Comparison of ENCODE assay signal across 8 cellular contexts in genomic region chr15:91852741-91853500, GRCh38. TPM values are rescaled to one million over a fixed set of nuclear protein-coding genes. Genes with fewer than 3 reads are reported as not detected.
A peak's percentile ranks its signal among the peaks of the same experiment; 100 is the strongest.
DNase-seq lines count a peak whose midpoint lies in the region; TF ChIP-seq lines count a peak whose summit lies in the region.

No MANE protein-coding gene starts in this region.

- H3K27me3 ChIP-seq in H9 (ENCODE audit: insufficient read depth, low read length): no peaks in the 10 kb centered on the region; the same call in 1 of the 2 replicates

- no peak overlapping the region for H3K27ac ChIP-seq in H9 (ENCODE audit: insufficient read length, low read depth, low read length)

- no peaks in the 10 kb centered on the region for H3K79me2 ChIP-seq in H9 (ENCODE audit: insufficient read depth, low read length)

- no peak overlapping the region for H4K91ac ChIP-seq in H9 (ENCODE audit: insufficient read length, low read depth, low read length)

- H4K5ac ChIP-seq in H9 (ENCODE audit: insufficient read length, low read depth, low read length): no peak overlapping the region

- no peak overlapping the region for H4K8ac ChIP-seq in H9 (replicated peaks; ENCODE audit: insufficient read length, low read depth, low read length)

- no peak overlapping the region for H3K4ac ChIP-seq in H9 (ENCODE audit: low read depth, low read length)

- H2BK15ac ChIP-seq in H9 (ENCODE audit: low read depth, low read length): no peak overlapping the region; the same call in 1 of the 2 replicates

- no peak overlapping the region for H3K23ac ChIP-seq in H9 (ENCODE audit: insufficient read length, low read depth, low read length)

- WGBS in H9 (ENCODE audit: extremely low coverage, insufficient read length, low lambda C conversion rate): no CpG with 5 or more reads among the region's 70 CpGs

- no peak overlapping the region for H3T11ph ChIP-seq in H9 (ENCODE audit: low read length)

- no peak overlapping the region for H2BK12ac ChIP-seq in H9 (ENCODE audit: insufficient read length, low read depth, low read length)

- H3K4me3 ChIP-seq in GM08714 (ENCODE audit: low read length): peak overlapping the region; percentile 74

- H2BK20ac ChIP-seq in H9 (ENCODE audit: low read depth, low read length, poor library complexity, severe bottlenecking): no peak overlapping the region

- H2BK120ac ChIP-seq in H9 (ENCODE audit: low read depth, low read length, poor library complexity, severe bottlenecking): no peak overlapping the region

- H3K56ac ChIP-seq in H9 (ENCODE audit: insufficient read length, low read depth, low read length): no peak overlapping the region

- peak; percentile 74 for TF ChIP-seq CTCF in H9 (conservative IDR thresholded peaks at IDR 0.05)

- no peak overlapping the region for H3K27ac Mint-ChIP-seq in H9

- peak overlapping the region; percentile 55; the same call in 1 of the 2 replicates for H3K14ac ChIP-seq in H9 (ENCODE audit: insufficient read depth, low read length)

- peak overlapping the region; percentile 59 for H3K4me2 ChIP-seq in H9 (ENCODE audit: insufficient read depth, insufficient read length, low read length)

- H3K4me1 Mint-ChIP-seq in H9: peaks cover 29 to 33% of the 10 kb centered on the region in 2 experiments

- no peak overlapping the region for H3K18ac ChIP-seq in H9 (ENCODE audit: insufficient read length, low read depth, low read length)

- no peaks in the 10 kb centered on the region for H3K79me1 ChIP-seq in H9 (ENCODE audit: insufficient read depth, low read depth, low read length, poor library complexity, severe bottlenecking)

- peaks cover 18% of the 10 kb centered on the region for H3K27me3 Mint-ChIP-seq in H9 (ENCODE audit: low read depth)

- H3K9me3 Mint-ChIP-seq in H9: no peaks in the 10 kb centered on the region

- peak overlapping the region; percentile 75 to 87 for H3K4me3 Mint-ChIP-seq in H9

- peak; percentile 68 for DNase-seq in H9
- DNase-seq in LoVo (ENCODE audit: low spot score): peak; percentile 70
- peak; percentile 61 for DNase-seq in T1000 (lab: John Stamatoyannopoulos, UW)
- DNase-seq in astrocyte of the hippocampus (ENCODE audit: low read depth, low spot score): peak; percentile 86
- peak in 50 of 51 donors; percentile 37 to 93 (median 76) for DNase-seq in hypothalamus (lab: John Stamatoyannopoulos, UW)
- DNase-seq in retina: peak; percentile 90
- DNase-seq in NCI-H1048 (lab: John Stamatoyannopoulos, UW): no peak

- no peaks in the 10 kb centered on the region for H4K20me1 ChIP-seq in H9 (ENCODE audit: control insufficient read depth, insufficient read depth, insufficient read length)

- H3K4me1 ChIP-seq in H9 (ENCODE audit: insufficient read depth, low read length): peaks cover 8% of the 10 kb centered on the region; the same call in 1 of the 2 replicates

- no peak overlapping the region for H2BK5ac ChIP-seq in H9 (ENCODE audit: insufficient read length, low read length)

- H3K9me3 ChIP-seq in H9 (ENCODE audit: control insufficient read depth, low read depth, low read length): no peaks in the 10 kb centered on the region

- peaks cover 0 to 3% (median 0%) of the 10 kb centered on the region in 3 experiments; a peak in 2 of 7 replicates for H3K36me3 Mint-ChIP-seq in H9 (ENCODE audit: insufficient read depth in 1 of 3, low read depth in 3 of 3)

- no peak overlapping the region for H2AFZ ChIP-seq in H9 (ENCODE audit: low read length)

- H3K9ac ChIP-seq in H9 (ENCODE audit: extremely low read depth, insufficient read length, low read length): no peak overlapping the region

- no peaks in the 10 kb centered on the region for H3K23me2 ChIP-seq in H9 (ENCODE audit: insufficient read length, low read depth, low read length, poor library complexity, severe bottlenecking)

- H2AK5ac ChIP-seq in H9 (ENCODE audit: insufficient read length, low read length): no peak overlapping the region

RNA-seq across cellular contexts. Expression of gene SLCO3A1, which starts 0.6 kb away (rescaled TPM):
- total RNA-seq in H9 (2021): 9.4 and 12.1 TPM in 2 replicates
